In genomic region chr3:155854147-155854940, GRCh38 we compare ENCODE assay signal across 8 cellular contexts. TPM values are rescaled to one million over a fixed set of nuclear protein-coding genes. Genes with fewer than 3 reads are reported as not detected.
A peak's percentile ranks its signal among the peaks of the same experiment; 100 is the strongest.
DNase-seq lines count a peak whose midpoint lies in the region; ATAC-seq, FAIRE-seq and TF ChIP-seq lines count a peak whose summit lies in the region.

TSS of gene SLC33A1 (minus strand) at chr3:155854427. CDS start at chr3:155853997, 430 bp downstream.

- peak; percentile 95 for ATAC-seq in GM19438 (IDR thresholded peaks at IDR 0.05; ENCODE audit: low read depth, unreplicated experiment)
- peak; percentile 89 for ATAC-seq in HG03575 (IDR thresholded peaks at IDR 0.05; ENCODE audit: extremely low read depth, insufficient number of reproducible peaks, low FRiP score, unreplicated experiment)
- peak; percentile 98 for ATAC-seq in HepG2

- peaks cover 30% of the 10 kb centered on the region for H3K36me3 Mint-ChIP-seq in activated CD4-positive, alpha-beta memory T cell treated with anti-CD3 and anti-CD28 coated beads for 36 hours

- peak within 1 kb of the TSS; percentile 78 to 98 (median 89) for H3K4me3 ChIP-seq in HepG2 (replicated peaks in 1 of 3; ENCODE audit: insufficient read depth in 1 of 3, low read depth in 2 of 3, low read length in 3 of 3)

- H3K4me2 ChIP-seq in HepG2 (ENCODE audit: low read depth, low read length) = peak within 1 kb of the TSS; percentile 87

- H3K4me3 Mint-ChIP-seq in activated CD4-positive, alpha-beta memory T cell treated with anti-CD3 and anti-CD28 coated beads for 36 hours = peak within 1 kb of the TSS; percentile 97

- intact Hi-C loops in activated CD4-positive, alpha-beta memory T cell treated with anti-CD3 and anti-CD28 coated beads for 36 hours (cut with micrococcal nuclease) = loop anchor here (1.0 to 10.0 kb wide), 10 partner anchors 8 to 1730 kb away; partner anchors contain the start of genes ARHGEF26, C3orf33, CCNL1 and DHX36
- intact Hi-C loops in HepG2 (cut with micrococcal nuclease; ENCODE audit: unreplicated experiment) = loop anchor here (1.0 to 10.0 kb wide), 4 partner anchors 16 to 470 kb away; partner anchors contain the start of genes C3orf33, GMPS and PLCH1

- no TSS peak for BruUV-seq in HepG2 (replicated peaks; lab: Mats Ljungman, UMichigan)

- H3K9me3 Mint-ChIP-seq in activated CD4-positive, alpha-beta memory T cell treated with anti-CD3 and anti-CD28 coated beads for 36 hours = no peaks in the 10 kb centered on the region

- H3K27me3 Mint-ChIP-seq in activated CD4-positive, alpha-beta memory T cell treated with anti-CD3 and anti-CD28 coated beads for 36 hours = no peaks in the 10 kb centered on the region

- peak within 1 kb of the TSS; percentile 97 for H3K27ac ChIP-seq in HepG2 (ENCODE audit: extremely low read length, insufficient read depth, low read length)

- H3K4me1 Mint-ChIP-seq in activated CD4-positive, alpha-beta memory T cell treated with anti-CD3 and anti-CD28 coated beads for 36 hours (ENCODE audit: low read depth) = peaks cover 31% of the 10 kb centered on the region

- peak; percentile 33; the same call in 1 of the 2 replicates for TF ChIP-seq RAD21 in HepG2 (CRISPR knock-in tag; IDR thresholded peaks at IDR 0.05)

- H3K4me1 ChIP-seq in HepG2 (ENCODE audit: insufficient read depth, low read length) = peaks cover 35% of the 10 kb centered on the region

- 24% methylated on average over 9 of the region's 50 CpGs for WGBS in HepG2 (ENCODE audit: low lambda C conversion rate)

- no peaks in the 10 kb centered on the region for H3K9me3 ChIP-seq in HepG2 (ENCODE audit: low read length)

- CTCF ChIA-PET in activated CD4-positive, alpha-beta memory T cell treated with anti-CD3 and anti-CD28 coated beads for 36 hours (lab: Charles Lee) = interaction anchor here (1.5 to 2.9 kb wide), 2 partner anchors 16 to 48 kb away, joined by 3 to 35 read pairs; partner anchors contain the start of gene C3orf33
- CTCF ChIA-PET in HepG2 (lab: Yijun Ruan, JAX; ENCODE audit: low intra/inter-chr PET ratio, low total read pairs) = no interaction called here

- peaks cover 6% of the 10 kb centered on the region; the same call in 1 of the 2 replicates for H4K20me1 ChIP-seq in HepG2 (ENCODE audit: insufficient read depth, low read length)

- peak within 1 kb of the TSS; percentile 93 for H3K9ac ChIP-seq in HepG2 (ENCODE audit: insufficient read depth, low read depth, low read length)

- FAIRE-seq in HepG2 (lab: Jason Lieb, UNC) = peak; percentile 97

- peak within 1 kb of the TSS; percentile 99 for H3K27ac Mint-ChIP-seq in activated CD4-positive, alpha-beta memory T cell treated with anti-CD3 and anti-CD28 coated beads for 36 hours

- in situ Hi-C loops in HepG2 (cut with HindIII; ENCODE audit: extremely low pct_ligation_motif_present, low pct_unique_long_range_greater_than_20kb) = no loop called here

- no peak within 1 kb of the TSS for H2AFZ ChIP-seq in HepG2 (ENCODE audit: low read length)

- peak; percentile 22 for TF ChIP-seq CTCF in HepG2 (CRISPR knock-in tag; IDR thresholded peaks at IDR 0.05)

- peaks cover 37% of the 10 kb centered on the region for H3K79me2 ChIP-seq in HepG2 (ENCODE audit: insufficient read depth, low read length)

- no peaks in the 10 kb centered on the region; a peak in 1 of 5 replicates for H3K27me3 ChIP-seq in HepG2 (ENCODE audit: control insufficient read depth in 1 of 2, insufficient read depth in 2 of 2, low read length in 2 of 2)

- DNase-seq in CD1c-positive myeloid dendritic cell (ENCODE audit: extremely low spot score) (peak; percentile 100), NCI-H82 treated with DMSO at 0.1 percent for 48 hours (lab: John Stamatoyannopoulos, UW; ENCODE audit: unreplicated experiment) (peak; percentile 97), dermis microvascular lymphatic vessel endothelial cell (ENCODE audit: low read depth in 2 of 2) (peak; percentile 99 to 100), HepG2 (ENCODE audit: low spot score) (peak; percentile 98)
- peak; percentile 99 for DNase-seq in activated CD4-positive, alpha-beta memory T cell treated with anti-CD3 and anti-CD28 coated beads for 36 hours
- peak; percentile 97 for DNase-seq in stimulated activated CD4-positive, alpha-beta T cell treated with anti-CD3 and anti-CD28 coated beads, Interleukin-4, amount 100 ng/mL, for 1 hour

- POLR2A ChIA-PET in activated CD4-positive, alpha-beta memory T cell treated with anti-CD3 and anti-CD28 coated beads for 36 hours (lab: Charles Lee) = interaction anchor here (0.6 to 2.6 kb wide), 7 partner anchors 8 to 1306 kb away, joined by 3 to 24 read pairs (median 10); partner anchors contain the start of genes C3orf33, CCNL1 and GMPS
- POLR2A ChIA-PET in HepG2 (lab: Yijun Ruan, JAX) = interaction anchor here (0.6 to 2.9 kb wide), 6 partner anchors 8 to 116 kb away, joined by 3 to 23 read pairs (median 6); partner anchors contain the start of genes C3orf33 and GMPS

- TF ChIP-seq EP300 in HepG2 (IDR thresholded peaks at IDR 0.05; ENCODE audit: low read depth in 2 of 2, low read length in 2 of 2) (peak in 1 of 2 experiments; percentile 61; a peak in 1 of 4 replicates), HepG2 (CRISPR knock-in tag; IDR thresholded peaks at IDR 0.05; ENCODE audit: borderline replicate concordance) (peak; percentile 74; the same call in 1 of the 2 replicates)

- peak; percentile 86 to 94 for TF ChIP-seq POLR2A in HepG2 (IDR thresholded peaks at IDR 0.05; ENCODE audit: insufficient read depth in 1 of 2, low read depth in 2 of 2, low read length in 2 of 2)

- H3K36me3 ChIP-seq in HepG2 (replicated peaks in 1 of 2; ENCODE audit: control insufficient read depth in 1 of 2, insufficient read depth in 2 of 2, low read length in 2 of 2) = no peaks in the 10 kb centered on the region; a peak in 1 of 5 replicates

TF ChIP-seq in HepG2, 621 proteins besides CTCF, POLR2A, EP300 and RAD21 (continues in another document):
- TF ChIP-seq SRSF9 (IDR thresholded peaks at IDR 0.05; ENCODE audit: borderline replicate concordance, insufficient read depth, low read depth, low read length, poor library complexity, severe bottlenecking) (no peak), ZNF557 (CRISPR knock-in tag; IDR thresholded peaks at IDR 0.05) (0 out of 2 replicates have a peak, but pooled peaks have one; percentile 9), NONO (IDR thresholded peaks at IDR 0.05) (no peak), NONO (CRISPR knock-in tag; conservative IDR thresholded peaks at IDR 0.05) (peak; percentile 97), PHF8 (CRISPR knock-in tag; IDR thresholded peaks at IDR 0.05) (peak; percentile 82), ZNF775 (CRISPR knock-in tag; IDR thresholded peaks at IDR 0.05; ENCODE audit: borderline replicate concordance) (peak; percentile 89; the same call in 1 of the 2 replicates), ZKSCAN5 (CRISPR knock-in tag; IDR thresholded peaks at IDR 0.05) (no peak), MAF1 (CRISPR knock-in tag; IDR thresholded peaks at IDR 0.05; ENCODE audit: borderline replicate concordance) (no peak), ZNF713 (CRISPR knock-in tag; IDR thresholded peaks at IDR 0.05) (0 out of 2 replicates have a peak, but pooled peaks have one; percentile 52), ZNF205 (CRISPR knock-in tag; IDR thresholded peaks at IDR 0.05) (peak; percentile 92), TARDBP (CRISPR knock-in tag; IDR thresholded peaks at IDR 0.05) (peak; percentile 94), MTF2 (CRISPR knock-in tag; IDR thresholded peaks at IDR 0.05; ENCODE audit: borderline replicate concordance) (no peak)
- TF ChIP-seq, protein P1, sequence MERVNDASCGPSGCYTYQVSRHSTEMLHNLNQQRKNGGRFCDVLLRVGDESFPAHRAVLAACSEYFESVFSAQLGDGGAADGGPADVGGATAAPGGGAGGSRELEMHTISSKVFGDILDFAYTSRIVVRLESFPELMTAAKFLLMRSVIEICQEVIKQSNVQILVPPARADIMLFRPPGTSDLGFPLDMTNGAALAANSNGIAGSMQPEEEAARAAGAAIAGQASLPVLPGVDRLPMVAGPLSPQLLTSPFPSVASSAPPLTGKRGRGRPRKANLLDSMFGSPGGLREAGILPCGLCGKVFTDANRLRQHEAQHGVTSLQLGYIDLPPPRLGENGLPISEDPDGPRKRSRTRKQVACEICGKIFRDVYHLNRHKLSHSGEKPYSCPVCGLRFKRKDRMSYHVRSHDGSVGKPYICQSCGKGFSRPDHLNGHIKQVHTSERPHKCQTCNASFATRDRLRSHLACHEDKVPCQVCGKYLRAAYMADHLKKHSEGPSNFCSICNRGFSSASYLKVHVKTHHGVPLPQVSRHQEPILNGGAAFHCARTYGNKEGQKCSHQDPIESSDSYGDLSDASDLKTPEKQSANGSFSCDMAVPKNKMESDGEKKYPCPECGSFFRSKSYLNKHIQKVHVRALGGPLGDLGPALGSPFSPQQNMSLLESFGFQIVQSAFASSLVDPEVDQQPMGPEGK (CRISPR knock-in tag; IDR thresholded peaks at IDR 0.05) = peak; percentile 67; the same call in 1 of the 2 replicates

RNA-seq across cellular contexts. Expression of gene SLC33A1, which starts in this region (rescaled TPM):
- total RNA-seq in activated CD4-positive, alpha-beta memory T cell treated with anti-CD3 and anti-CD28 coated beads for 36 hours = 10 to 100 TPM; 20.5 to 23.6 TPM
- 16.0 and 25.4 TPM in 2 replicates for total RNA-seq in dermis microvascular lymphatic vessel endothelial cell
- total RNA-seq in HepG2 (2016; rRNA removed; fragmentation: Illumina TruSeq; extraction: Trizol) = 23.2 and 32.1 TPM in 2 replicates
- 15.0 and 15.7 TPM in 2 replicates for total RNA-seq in HepG2 (2016; cell fraction: cytosol; rRNA removed; fragmentation: Illumina TruSeq; extraction: Trizol; ENCODE audit: low read depth)
- total RNA-seq in HepG2 (2016; cell fraction: insoluble cytoplasmic fraction; rRNA removed; fragmentation: Illumina TruSeq; extraction: Trizol) = 20.0 and 30.4 TPM in 2 replicates
- total RNA-seq in HepG2 (2016; cell fraction: membrane; rRNA removed; fragmentation: Illumina TruSeq; extraction: Trizol) = 13.4 and 14.1 TPM in 2 replicates
- total RNA-seq in HepG2 (2016; cell fraction: nucleus; rRNA removed; fragmentation: Illumina TruSeq; extraction: Trizol) = 34.2 and 38.9 TPM in 2 replicates
- 20.0 and 22.8 TPM in 2 replicates for polyA plus RNA-seq in HepG2 (2011; rRNA removed)
- 13.2 and 17.0 TPM in 2 replicates for polyA plus RNA-seq in HepG2 (2011; cell fraction: cytosol; rRNA removed)
- 23.1 and 27.5 TPM in 2 replicates for polyA plus RNA-seq in HepG2 (2011; cell fraction: nucleus; rRNA removed)
- polyA plus RNA-seq in HepG2 (2012) = 19.9 and 20.4 TPM in 2 replicates
- 1.7 and 1.8 TPM in 2 replicates for polyA plus RNA-seq in HepG2 (2016; cell fraction: cytosol; fragmentation: Illumina TruSeq; extraction: Trizol; ENCODE audit: low read depth)
- polyA plus RNA-seq in HepG2 (2016; cell fraction: insoluble cytoplasmic fraction; fragmentation: Illumina TruSeq; extraction: Trizol; ENCODE audit: low read depth) = 12.8 and 13.1 TPM in 2 replicates
- 3.7 and 4.3 TPM in 2 replicates for polyA plus RNA-seq in HepG2 (2016; cell fraction: membrane; fragmentation: Illumina TruSeq; extraction: Trizol; ENCODE audit: low read depth)
- 31.5 and 32.2 TPM in 2 replicates for polyA plus RNA-seq in HepG2 (2016; cell fraction: nucleus; fragmentation: Illumina TruSeq; extraction: Trizol; ENCODE audit: insufficient read depth, low read depth)
- 35.3 and 36.9 TPM in 2 replicates for polyA minus RNA-seq in HepG2 (2011; rRNA and poly(A)+ RNA removed; ENCODE audit: low replicate concordance)
- 26.3 and 34.0 TPM in 2 replicates for polyA minus RNA-seq in HepG2 (2011; cell fraction: cytosol; rRNA and poly(A)+ RNA removed)
- 37.9 and 43.0 TPM in 2 replicates for polyA minus RNA-seq in HepG2 (2011; cell fraction: nucleus; rRNA and poly(A)+ RNA removed)

Comparison
In these comparisons a context has a peak if more than half of its experiments do, and no peak if none do; other contexts are left out.
1. Peak in every context shown above with its lines: DNase-seq, ATAC-seq, H3K4me3 ChIP-seq and H3K27ac ChIP-seq.